Comparison of ENCODE assay signal across 1 cellular context in genomic region chr20:50992733-50993457, GRCh38.
A peak's percentile ranks its signal among the peaks of the same experiment; 100 is the strongest.
TF ChIP-seq lines count a peak whose summit lies in the region.

No MANE protein-coding gene starts in this region.

TF ChIP-seq in K562, 482 proteins besides CTCF, POLR2A, EP300 and RAD21 (continued from another document):
- TF ChIP-seq, protein P1, sequence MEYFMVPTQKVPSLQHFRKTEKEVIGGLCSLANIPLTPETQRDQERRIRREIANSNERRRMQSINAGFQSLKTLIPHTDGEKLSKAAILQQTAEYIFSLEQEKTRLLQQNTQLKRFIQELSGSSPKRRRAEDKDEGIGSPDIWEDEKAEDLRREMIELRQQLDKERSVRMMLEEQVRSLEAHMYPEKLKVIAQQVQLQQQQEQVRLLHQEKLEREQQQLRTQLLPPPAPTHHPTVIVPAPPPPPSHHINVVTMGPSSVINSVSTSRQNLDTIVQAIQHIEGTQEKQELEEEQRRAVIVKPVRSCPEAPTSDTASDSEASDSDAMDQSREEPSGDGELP (CRISPR knock-in tag; IDR thresholded peaks at IDR 0.05; ENCODE audit: borderline replicate concordance), result peak; percentile 39; the same call in 1 of the 2 replicates
- TF ChIP-seq RAD51 (IDR thresholded peaks at IDR 0.05; ENCODE audit: borderline replicate concordance, low read depth) (peak; percentile 60; the same call in 1 of the 2 replicates), CEBPG (CRISPR knock-in tag; IDR thresholded peaks at IDR 0.05) (0 out of 2 replicates have a peak, but pooled peaks have one; percentile 64), CEBPG (tag; conservative IDR thresholded peaks at IDR 0.05 in 1 of 2, IDR thresholded peaks at IDR 0.05 in 1 of 2) (peak; percentile 74 to 89; a peak in 3 of 4 replicates), RB1 (IDR thresholded peaks at IDR 0.05; ENCODE audit: low read depth) (peak; percentile 43; the same call in 1 of the 2 replicates), ELF4 (CRISPR knock-in tag; IDR thresholded peaks at IDR 0.05) (no peak), SOX6 (IDR thresholded peaks at IDR 0.05) (peak; percentile 50; the same call in 1 of the 2 replicates), MEIS2 (IDR thresholded peaks at IDR 0.05; ENCODE audit: partially characterized antibody) (peak; percentile 48), CBX8 (IDR thresholded peaks at IDR 0.05; ENCODE audit: borderline replicate concordance, extremely low read depth, low read depth, low read length, poor library complexity, severe bottlenecking) (no peak), MED1 (CRISPR knock-in tag; IDR thresholded peaks at IDR 0.05; ENCODE audit: borderline replicate concordance) (no peak), TBP (optimal IDR thresholded peaks at IDR 0.05; ENCODE audit: low read depth, low read length) (no peak), CBFA2T2 (conservative IDR thresholded peaks at IDR 0.05) (no peak), CXXC5 (CRISPR knock-in tag; IDR thresholded peaks at IDR 0.05) (0 out of 2 replicates have a peak, but pooled peaks have one; percentile 40), LCOR (CRISPR knock-in tag; IDR thresholded peaks at IDR 0.05) (peak; percentile 46; the same call in 1 of the 2 replicates), ATF7 (IDR thresholded peaks at IDR 0.05) (peak; percentile 61), FOXK2 (conservative IDR thresholded peaks at IDR 0.05 in 1 of 2, IDR thresholded peaks at IDR 0.05 in 1 of 2; ENCODE audit: low read depth in 2 of 2) (peak in 1 of 2 experiments; percentile 42; a peak in 2 of 4 replicates), REST (CRISPR knock-in tag; IDR thresholded peaks at IDR 0.05; ENCODE audit: low read depth) (peak; percentile 51; the same call in 1 of the 2 replicates)
